Comparison of ENCODE assay signal across 8 cellular contexts in the genomic region with DNA sequence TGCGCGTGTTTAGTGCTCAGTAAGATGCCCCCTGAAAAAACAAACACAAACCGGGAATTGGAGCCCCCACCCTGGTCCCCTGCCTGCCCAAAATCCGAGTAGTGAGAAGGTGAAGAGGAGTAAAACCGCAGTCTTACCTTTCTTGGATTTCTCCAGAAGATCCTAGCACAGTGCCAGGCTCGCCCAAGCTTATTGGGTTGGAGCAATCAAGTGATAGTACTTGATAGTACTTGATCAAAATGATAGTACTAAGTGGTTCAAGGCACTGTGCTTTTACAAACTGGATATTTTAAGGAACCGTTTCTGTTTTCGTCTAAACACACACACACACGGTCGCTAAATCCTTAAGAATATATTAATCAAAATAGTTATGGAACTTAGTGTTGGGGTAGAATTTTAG. TPM values are rescaled to one million over a fixed set of nuclear protein-coding genes. Genes with fewer than 3 reads are reported as not detected.
A peak's percentile ranks its signal among the peaks of the same experiment; 100 is the strongest.
DNase-seq lines count a peak whose midpoint lies in the region; ATAC-seq, FAIRE-seq and TF ChIP-seq lines count a peak whose summit lies in the region.

No MANE protein-coding gene starts in this region.

- peaks cover 50% of the 10 kb centered on the region for H3F3A ChIP-seq in DOHH2 (ENCODE audit: control insufficient read depth, insufficient read depth)

- H3K27me3 ChIP-seq in DOHH2 (ENCODE audit: control insufficient read depth, low read length) (no peaks in the 10 kb centered on the region), Panc1 (ENCODE audit: control insufficient read depth, insufficient read depth, low read length) (no peaks in the 10 kb centered on the region), trophoblast cell (ENCODE audit: insufficient read depth, low read length) (peaks cover 5% of the 10 kb centered on the region)

- H3K4me3 ChIP-seq in DOHH2 (ENCODE audit: low read length) (peak overlapping the region; percentile 88), Panc1 (ENCODE audit: low read depth in 2 of 2, low read length in 2 of 2) (peak overlapping the region; percentile 55 to 59), fibroblast of mammary gland (ENCODE audit: control insufficient read depth, low read depth, low read length) (peak overlapping the region; percentile 48), trophoblast cell (ENCODE audit: low read depth, low read length) (peak overlapping the region; percentile 75)

- in situ Hi-C loops in Panc1 (cut with HindIII; ENCODE audit: low pct_unique_long_range_greater_than_20kb, low sequenced_read_pairs) = no loop called here

- no TSS peak for BruUV-seq in Panc1 (replicated peaks; lab: Mats Ljungman, UMichigan)

- no peak for TF ChIP-seq POLR2A in H54 (IDR thresholded peaks at IDR 0.05; ENCODE audit: low read depth, low read length)

- H3K14ac ChIP-seq in trophoblast cell (ENCODE audit: low read length) = peak overlapping the region; percentile 59

- peak overlapping the region; percentile 44 for H2BK120ac ChIP-seq in trophoblast cell (ENCODE audit: insufficient read depth, low read length, poor library complexity)

- POLR2A ChIA-PET in Panc1 (lab: Charles Lee) = interaction anchor here (0.7 kb wide), 1 partner anchor 169 kb away, joined by 5 read pairs; no protein-coding TSS in a partner anchor

- no peak overlapping the region for H2BK12ac ChIP-seq in trophoblast cell (ENCODE audit: low read length)

- H4K8ac ChIP-seq in trophoblast cell (ENCODE audit: low read depth, low read length) = peak overlapping the region; percentile 95

- CTCF ChIA-PET in Panc1 (lab: Charles Lee) = no interaction called here

- H3K36me3 ChIP-seq in DOHH2 (ENCODE audit: control insufficient read depth, low read length) (peaks cover 6% of the 10 kb centered on the region; the same call in 1 of the 2 replicates), Panc1 (ENCODE audit: control insufficient read depth, insufficient read depth, low read length) (no peaks in the 10 kb centered on the region), trophoblast cell (ENCODE audit: control insufficient read depth in 1 of 2, insufficient read depth in 2 of 2, low read length in 2 of 2) (no peaks in the 10 kb centered on the region)

- peak overlapping the region; percentile 71 for H4K12ac ChIP-seq in trophoblast cell (ENCODE audit: low read depth, low read length)

- ATAC-seq in Panc1 = peak; percentile 13; the same call in 1 of the 2 replicates
- ATAC-seq in HG03378 (IDR thresholded peaks at IDR 0.05; ENCODE audit: unreplicated experiment) = no peak

- H3K9ac ChIP-seq in trophoblast cell (ENCODE audit: low read length) = peak overlapping the region; percentile 75

- no peaks in the 10 kb centered on the region for H3K9me3 ChIP-seq in DOHH2 (ENCODE audit: control insufficient read depth, insufficient read depth, low read length)
- H3K9me3 ChIP-seq in Panc1 (ENCODE audit: control insufficient read depth, insufficient read depth, low read depth, low read length) = no peaks in the 10 kb centered on the region
- no peaks in the 10 kb centered on the region for H3K9me3 ChIP-seq in trophoblast cell (ENCODE audit: insufficient read depth, low read depth, low read length)

- H3K9me2 ChIP-seq in DOHH2 (replicated peaks; ENCODE audit: control insufficient read depth, low read length) = no peaks in the 10 kb centered on the region

- DNase-seq in Panc1 (ENCODE audit: low read depth, low spot score) (no peak), fibroblast of mammary gland (ENCODE audit: low read depth) (no peak), trophoblast cell (no peak), CD1c-positive myeloid dendritic cell (ENCODE audit: extremely low spot score) (no peak), H54 (ENCODE audit: insufficient read length, low spot score) (no peak), RPMI8226 (no peak)

- no peaks in the 10 kb centered on the region for H4K20me1 ChIP-seq in DOHH2 (ENCODE audit: control insufficient read depth, insufficient read depth, low read depth, low read length)

- no peak for FAIRE-seq in H54 (lab: Jason Lieb, UNC)

- peak overlapping the region; percentile 86 for H4K91ac ChIP-seq in trophoblast cell (ENCODE audit: low read depth, low read length)

- H2AK5ac ChIP-seq in trophoblast cell (ENCODE audit: low read length) = no peak overlapping the region

- peak overlapping the region; percentile 3 for H3K4ac ChIP-seq in trophoblast cell (ENCODE audit: low read depth, low read length)

- no peak for TF ChIP-seq CTCF in DOHH2 (IDR thresholded peaks at IDR 0.05; ENCODE audit: low read depth, low read length, poor library complexity, severe bottlenecking)
- no peak for TF ChIP-seq CTCF in Panc1 (IDR thresholded peaks at IDR 0.05)
- no peak for TF ChIP-seq CTCF in fibroblast of mammary gland (conservative IDR thresholded peaks at IDR 0.05; ENCODE audit: control insufficient read depth, insufficient read depth, low read depth, low read length)

- no peak overlapping the region for H3K23ac ChIP-seq in trophoblast cell (ENCODE audit: low read length)

- H3K4me1 ChIP-seq in DOHH2 (ENCODE audit: control insufficient read depth, low read length) (peaks cover 97% of the 10 kb centered on the region), Panc1 (ENCODE audit: control insufficient read depth, insufficient read depth, low read length) (peaks cover 11% of the 10 kb centered on the region; the same call in 1 of the 2 replicates), trophoblast cell (ENCODE audit: control insufficient read depth in 1 of 2, insufficient read depth in 2 of 2, low read length in 2 of 2) (peaks cover 3 to 8% of the 10 kb centered on the region in 2 experiments)

- no peak overlapping the region for H2BK5ac ChIP-seq in trophoblast cell (ENCODE audit: low read depth, low read length, poor library complexity)

- WGBS in trophoblast cell (ENCODE audit: extremely low coverage, insufficient coverage, insufficient read length) = no CpG with 5 or more reads among the region's 10 CpGs

- peak overlapping the region; percentile 91 for H2AFZ ChIP-seq in trophoblast cell (ENCODE audit: insufficient read depth, low read length, poor library complexity)

- H3K4me2 ChIP-seq in DOHH2 (ENCODE audit: low read length) = peak overlapping the region; percentile 95
- peak overlapping the region; percentile 97 for H3K4me2 ChIP-seq in trophoblast cell (ENCODE audit: low read length)

- intact Hi-C loops in Panc1 (cut with micrococcal nuclease; ENCODE audit: unreplicated experiment) = loop anchor here (5.0 kb wide), 1 partner anchor 52 kb away; the partner anchor contains the start of gene PHF19

- peaks cover 7% of the 10 kb centered on the region for H3K79me1 ChIP-seq in trophoblast cell (ENCODE audit: low read length)

- H3K27ac ChIP-seq in DOHH2 (ENCODE audit: low read depth, low read length) (peak overlapping the region; percentile 82), Panc1 (ENCODE audit: low read length) (peak overlapping the region; percentile 79), trophoblast cell (ENCODE audit: low read depth, low read length) (no peak overlapping the region)

- peak overlapping the region; percentile 35 for H3K18ac ChIP-seq in trophoblast cell (ENCODE audit: low read length)

- H3K79me2 ChIP-seq in DOHH2 (ENCODE audit: control insufficient read depth, low read length) (peaks cover 13% of the 10 kb centered on the region), trophoblast cell (ENCODE audit: control insufficient read depth, insufficient read depth, low read length, poor library complexity) (no peaks in the 10 kb centered on the region)

RNA-seq across cellular contexts. Expression of gene TRAF1, which starts 2.8 kb away (rescaled TPM):
- 4.7 TPM for total RNA-seq in Panc1 (2021; ENCODE audit: unreplicated experiment)
- polyA plus RNA-seq in Panc1 (2012; ENCODE audit: insufficient read length) = 3.7 TPM
- polyA plus RNA-seq in trophoblast cell (2013) = 0.60 and 0.64 TPM in 2 replicates

RNA-seq across cellular contexts. Expression of gene PHF19, which starts 52.4 kb away (rescaled TPM):
- 91.1 TPM for total RNA-seq in Panc1 (2021; ENCODE audit: unreplicated experiment)
- polyA plus RNA-seq in Panc1 (2012; ENCODE audit: insufficient read length) = 56.2 TPM
- polyA plus RNA-seq in trophoblast cell (2013) = 12.1 and 12.9 TPM in 2 replicates
